In the genomic region with DNA sequence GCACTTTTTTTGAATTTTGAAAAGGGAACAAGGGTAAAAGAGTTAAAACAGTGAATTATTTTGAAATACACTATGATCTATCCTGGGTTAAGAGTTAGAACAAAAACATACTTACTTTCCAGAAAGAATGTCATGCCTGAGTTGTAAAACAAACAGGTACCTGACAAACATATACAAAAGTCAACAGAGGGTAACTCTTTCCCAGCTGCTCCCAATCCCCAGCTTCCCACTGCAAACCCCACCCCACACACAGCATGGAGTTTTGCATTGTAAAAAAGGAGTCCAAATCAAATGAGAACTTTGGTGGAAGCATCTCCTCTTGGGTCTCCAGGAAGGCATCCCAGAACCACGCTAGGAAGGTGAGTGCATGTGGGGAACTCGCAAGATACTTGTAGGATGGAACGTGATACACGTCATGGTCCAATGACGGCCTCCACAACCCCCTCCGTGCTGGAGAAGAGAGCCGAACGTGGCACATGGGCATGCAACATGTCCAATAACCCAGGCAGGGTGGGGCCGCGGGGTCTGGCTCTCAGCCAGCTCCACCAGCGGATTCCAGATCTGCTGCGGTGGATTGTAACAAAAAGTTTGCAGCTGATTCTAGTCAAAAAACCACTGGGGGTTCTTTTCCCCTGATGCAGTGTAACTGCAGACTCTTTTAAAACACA, we compare ENCODE assay signal across 1 cellular context.
TF ChIP-seq lines count a peak whose summit lies in the region.

No MANE protein-coding gene starts in this region.

TF ChIP-seq in HepG2, 621 proteins besides CTCF, POLR2A, EP300 and RAD21 (continued from another document and continues in another):
- TF ChIP-seq, protein P1, sequence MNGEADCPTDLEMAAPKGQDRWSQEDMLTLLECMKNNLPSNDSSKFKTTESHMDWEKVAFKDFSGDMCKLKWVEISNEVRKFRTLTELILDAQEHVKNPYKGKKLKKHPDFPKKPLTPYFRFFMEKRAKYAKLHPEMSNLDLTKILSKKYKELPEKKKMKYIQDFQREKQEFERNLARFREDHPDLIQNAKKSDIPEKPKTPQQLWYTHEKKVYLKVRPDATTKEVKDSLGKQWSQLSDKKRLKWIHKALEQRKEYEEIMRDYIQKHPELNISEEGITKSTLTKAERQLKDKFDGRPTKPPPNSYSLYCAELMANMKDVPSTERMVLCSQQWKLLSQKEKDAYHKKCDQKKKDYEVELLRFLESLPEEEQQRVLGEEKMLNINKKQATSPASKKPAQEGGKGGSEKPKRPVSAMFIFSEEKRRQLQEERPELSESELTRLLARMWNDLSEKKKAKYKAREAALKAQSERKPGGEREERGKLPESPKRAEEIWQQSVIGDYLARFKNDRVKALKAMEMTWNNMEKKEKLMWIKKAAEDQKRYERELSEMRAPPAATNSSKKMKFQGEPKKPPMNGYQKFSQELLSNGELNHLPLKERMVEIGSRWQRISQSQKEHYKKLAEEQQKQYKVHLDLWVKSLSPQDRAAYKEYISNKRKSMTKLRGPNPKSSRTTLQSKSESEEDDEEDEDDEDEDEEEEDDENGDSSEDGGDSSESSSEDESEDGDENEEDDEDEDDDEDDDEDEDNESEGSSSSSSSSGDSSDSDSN (CRISPR knock-in tag; IDR thresholded peaks at IDR 0.05) = no peak
- TF ChIP-seq RBM22 (optimal IDR thresholded peaks at IDR 0.05; ENCODE audit: low read length) (no peak), WIZ (CRISPR knock-in tag; IDR thresholded peaks at IDR 0.05) (no peak), ZBTB3 (CRISPR knock-in tag; IDR thresholded peaks at IDR 0.05; ENCODE audit: borderline replicate concordance, low read depth) (no peak), SOX13 (IDR thresholded peaks at IDR 0.05) (no peak), SOX13 (CRISPR knock-in tag; conservative IDR thresholded peaks at IDR 0.05 in 1 of 2, IDR thresholded peaks at IDR 0.05 in 1 of 2) (peak in 1 of 2 experiments; percentile 22; a peak in 1 of 4 replicates), HMG20B (CRISPR knock-in tag; conservative IDR thresholded peaks at IDR 0.05) (no peak), ZNF788 (CRISPR knock-in tag; IDR thresholded peaks at IDR 0.05; ENCODE audit: borderline replicate concordance) (no peak), ZSCAN30 (CRISPR knock-in tag; IDR thresholded peaks at IDR 0.05) (no peak), SMYD3 (CRISPR knock-in tag; IDR thresholded peaks at IDR 0.05) (no peak), ZNF652 (CRISPR knock-in tag; IDR thresholded peaks at IDR 0.05; ENCODE audit: borderline replicate concordance, low read depth) (peak; percentile 71; the same call in 1 of the 2 replicates), ZFP90 (CRISPR knock-in tag; IDR thresholded peaks at IDR 0.05; ENCODE audit: borderline replicate concordance) (no peak), ZNF577 (CRISPR knock-in tag; IDR thresholded peaks at IDR 0.05; ENCODE audit: borderline replicate concordance, low read depth) (no peak), KAT7 (CRISPR knock-in tag; IDR thresholded peaks at IDR 0.05; ENCODE audit: borderline replicate concordance) (no peak), FOXM1 (CRISPR knock-in tag; IDR thresholded peaks at IDR 0.05) (no peak), ARID2 (CRISPR knock-in tag; IDR thresholded peaks at IDR 0.05; ENCODE audit: borderline replicate concordance) (no peak), SAFB2 (CRISPR knock-in tag; IDR thresholded peaks at IDR 0.05; ENCODE audit: borderline replicate concordance, low read depth) (no peak), ZNF207 (IDR thresholded peaks at IDR 0.05; ENCODE audit: borderline replicate concordance) (no peak), PAF1 (CRISPR knock-in tag; IDR thresholded peaks at IDR 0.05) (no peak), SNRNP70 (IDR thresholded peaks at IDR 0.05; ENCODE audit: low read depth, low read length) (no peak), TBX3 (IDR thresholded peaks at IDR 0.05; ENCODE audit: borderline replicate concordance) (no peak), ZNF670 (CRISPR knock-in tag; IDR thresholded peaks at IDR 0.05; ENCODE audit: borderline replicate concordance) (no peak), ZNF564 (CRISPR knock-in tag; IDR thresholded peaks at IDR 0.05) (no peak), ONECUT2 (CRISPR knock-in tag; IDR thresholded peaks at IDR 0.05) (no peak), FOXA3 (CRISPR knock-in tag; IDR thresholded peaks at IDR 0.05) (peak; percentile 61), ZNF781 (CRISPR knock-in tag; IDR thresholded peaks at IDR 0.05; ENCODE audit: borderline replicate concordance, not compliant biosample characterization) (no peak), ZIK1 (CRISPR knock-in tag; IDR thresholded peaks at IDR 0.05; ENCODE audit: borderline replicate concordance, low read depth) (no peak), NFYC (CRISPR knock-in tag; IDR thresholded peaks at IDR 0.05) (no peak), SYNCRIP (IDR thresholded peaks at IDR 0.05; ENCODE audit: insufficient read depth, low read depth, low read length) (no peak), CBFB (CRISPR knock-in tag; IDR thresholded peaks at IDR 0.05) (no peak)
- TF ChIP-seq, protein P2, sequence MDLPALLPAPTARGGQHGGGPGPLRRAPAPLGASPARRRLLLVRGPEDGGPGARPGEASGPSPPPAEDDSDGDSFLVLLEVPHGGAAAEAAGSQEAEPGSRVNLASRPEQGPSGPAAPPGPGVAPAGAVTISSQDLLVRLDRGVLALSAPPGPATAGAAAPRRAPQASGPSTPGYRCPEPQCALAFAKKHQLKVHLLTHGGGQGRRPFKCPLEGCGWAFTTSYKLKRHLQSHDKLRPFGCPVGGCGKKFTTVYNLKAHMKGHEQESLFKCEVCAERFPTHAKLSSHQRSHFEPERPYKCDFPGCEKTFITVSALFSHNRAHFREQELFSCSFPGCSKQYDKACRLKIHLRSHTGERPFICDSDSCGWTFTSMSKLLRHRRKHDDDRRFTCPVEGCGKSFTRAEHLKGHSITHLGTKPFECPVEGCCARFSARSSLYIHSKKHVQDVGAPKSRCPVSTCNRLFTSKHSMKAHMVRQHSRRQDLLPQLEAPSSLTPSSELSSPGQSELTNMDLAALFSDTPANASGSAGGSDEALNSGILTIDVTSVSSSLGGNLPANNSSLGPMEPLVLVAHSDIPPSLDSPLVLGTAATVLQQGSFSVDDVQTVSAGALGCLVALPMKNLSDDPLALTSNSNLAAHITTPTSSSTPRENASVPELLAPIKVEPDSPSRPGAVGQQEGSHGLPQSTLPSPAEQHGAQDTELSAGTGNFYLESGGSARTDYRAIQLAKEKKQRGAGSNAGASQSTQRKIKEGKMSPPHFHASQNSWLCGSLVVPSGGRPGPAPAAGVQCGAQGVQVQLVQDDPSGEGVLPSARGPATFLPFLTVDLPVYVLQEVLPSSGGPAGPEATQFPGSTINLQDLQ (CRISPR knock-in tag; IDR thresholded peaks at IDR 0.05) = no peak
- TF ChIP-seq, protein P3, sequence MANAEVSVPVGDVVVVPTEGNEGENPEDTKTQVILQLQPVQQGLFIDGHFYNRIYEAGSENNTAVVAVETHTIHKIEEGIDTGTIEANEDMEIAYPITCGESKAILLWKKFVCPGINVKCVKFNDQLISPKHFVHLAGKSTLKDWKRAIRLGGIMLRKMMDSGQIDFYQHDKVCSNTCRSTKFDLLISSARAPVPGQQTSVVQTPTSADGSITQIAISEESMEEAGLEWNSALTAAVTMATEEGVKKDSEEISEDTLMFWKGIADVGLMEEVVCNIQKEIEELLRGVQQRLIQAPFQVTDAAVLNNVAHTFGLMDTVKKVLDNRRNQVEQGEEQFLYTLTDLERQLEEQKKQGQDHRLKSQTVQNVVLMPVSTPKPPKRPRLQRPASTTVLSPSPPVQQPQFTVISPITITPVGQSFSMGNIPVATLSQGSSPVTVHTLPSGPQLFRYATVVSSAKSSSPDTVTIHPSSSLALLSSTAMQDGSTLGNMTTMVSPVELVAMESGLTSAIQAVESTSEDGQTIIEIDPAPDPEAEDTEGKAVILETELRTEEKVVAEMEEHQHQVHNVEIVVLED (CRISPR knock-in tag; IDR thresholded peaks at IDR 0.05; ENCODE audit: borderline replicate concordance) = no peak
- TF ChIP-seq, protein P4, sequence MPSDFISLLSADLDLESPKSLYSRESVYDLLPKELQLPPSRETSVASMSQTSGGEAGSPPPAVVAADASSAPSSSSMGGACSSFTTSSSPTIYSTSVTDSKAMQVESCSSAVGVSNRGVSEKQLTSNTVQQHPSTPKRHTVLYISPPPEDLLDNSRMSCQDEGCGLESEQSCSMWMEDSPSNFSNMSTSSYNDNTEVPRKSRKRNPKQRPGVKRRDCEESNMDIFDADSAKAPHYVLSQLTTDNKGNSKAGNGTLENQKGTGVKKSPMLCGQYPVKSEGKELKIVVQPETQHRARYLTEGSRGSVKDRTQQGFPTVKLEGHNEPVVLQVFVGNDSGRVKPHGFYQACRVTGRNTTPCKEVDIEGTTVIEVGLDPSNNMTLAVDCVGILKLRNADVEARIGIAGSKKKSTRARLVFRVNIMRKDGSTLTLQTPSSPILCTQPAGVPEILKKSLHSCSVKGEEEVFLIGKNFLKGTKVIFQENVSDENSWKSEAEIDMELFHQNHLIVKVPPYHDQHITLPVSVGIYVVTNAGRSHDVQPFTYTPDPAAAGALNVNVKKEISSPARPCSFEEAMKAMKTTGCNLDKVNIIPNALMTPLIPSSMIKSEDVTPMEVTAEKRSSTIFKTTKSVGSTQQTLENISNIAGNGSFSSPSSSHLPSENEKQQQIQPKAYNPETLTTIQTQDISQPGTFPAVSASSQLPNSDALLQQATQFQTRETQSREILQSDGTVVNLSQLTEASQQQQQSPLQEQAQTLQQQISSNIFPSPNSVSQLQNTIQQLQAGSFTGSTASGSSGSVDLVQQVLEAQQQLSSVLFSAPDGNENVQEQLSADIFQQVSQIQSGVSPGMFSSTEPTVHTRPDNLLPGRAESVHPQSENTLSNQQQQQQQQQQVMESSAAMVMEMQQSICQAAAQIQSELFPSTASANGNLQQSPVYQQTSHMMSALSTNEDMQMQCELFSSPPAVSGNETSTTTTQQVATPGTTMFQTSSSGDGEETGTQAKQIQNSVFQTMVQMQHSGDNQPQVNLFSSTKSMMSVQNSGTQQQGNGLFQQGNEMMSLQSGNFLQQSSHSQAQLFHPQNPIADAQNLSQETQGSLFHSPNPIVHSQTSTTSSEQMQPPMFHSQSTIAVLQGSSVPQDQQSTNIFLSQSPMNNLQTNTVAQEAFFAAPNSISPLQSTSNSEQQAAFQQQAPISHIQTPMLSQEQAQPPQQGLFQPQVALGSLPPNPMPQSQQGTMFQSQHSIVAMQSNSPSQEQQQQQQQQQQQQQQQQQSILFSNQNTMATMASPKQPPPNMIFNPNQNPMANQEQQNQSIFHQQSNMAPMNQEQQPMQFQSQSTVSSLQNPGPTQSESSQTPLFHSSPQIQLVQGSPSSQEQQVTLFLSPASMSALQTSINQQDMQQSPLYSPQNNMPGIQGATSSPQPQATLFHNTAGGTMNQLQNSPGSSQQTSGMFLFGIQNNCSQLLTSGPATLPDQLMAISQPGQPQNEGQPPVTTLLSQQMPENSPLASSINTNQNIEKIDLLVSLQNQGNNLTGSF (CRISPR knock-in tag; IDR thresholded peaks at IDR 0.05) = no peak
- TF ChIP-seq, protein P5, sequence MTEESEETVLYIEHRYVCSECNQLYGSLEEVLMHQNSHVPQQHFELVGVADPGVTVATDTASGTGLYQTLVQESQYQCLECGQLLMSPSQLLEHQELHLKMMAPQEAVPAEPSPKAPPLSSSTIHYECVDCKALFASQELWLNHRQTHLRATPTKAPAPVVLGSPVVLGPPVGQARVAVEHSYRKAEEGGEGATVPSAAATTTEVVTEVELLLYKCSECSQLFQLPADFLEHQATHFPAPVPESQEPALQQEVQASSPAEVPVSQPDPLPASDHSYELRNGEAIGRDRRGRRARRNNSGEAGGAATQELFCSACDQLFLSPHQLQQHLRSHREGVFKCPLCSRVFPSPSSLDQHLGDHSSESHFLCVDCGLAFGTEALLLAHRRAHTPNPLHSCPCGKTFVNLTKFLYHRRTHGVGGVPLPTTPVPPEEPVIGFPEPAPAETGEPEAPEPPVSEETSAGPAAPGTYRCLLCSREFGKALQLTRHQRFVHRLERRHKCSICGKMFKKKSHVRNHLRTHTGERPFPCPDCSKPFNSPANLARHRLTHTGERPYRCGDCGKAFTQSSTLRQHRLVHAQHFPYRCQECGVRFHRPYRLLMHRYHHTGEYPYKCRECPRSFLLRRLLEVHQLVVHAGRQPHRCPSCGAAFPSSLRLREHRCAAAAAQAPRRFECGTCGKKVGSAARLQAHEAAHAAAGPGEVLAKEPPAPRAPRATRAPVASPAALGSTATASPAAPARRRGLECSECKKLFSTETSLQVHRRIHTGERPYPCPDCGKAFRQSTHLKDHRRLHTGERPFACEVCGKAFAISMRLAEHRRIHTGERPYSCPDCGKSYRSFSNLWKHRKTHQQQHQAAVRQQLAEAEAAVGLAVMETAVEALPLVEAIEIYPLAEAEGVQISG (CRISPR knock-in tag; IDR thresholded peaks at IDR 0.05) = no peak
- TF ChIP-seq, protein P6, sequence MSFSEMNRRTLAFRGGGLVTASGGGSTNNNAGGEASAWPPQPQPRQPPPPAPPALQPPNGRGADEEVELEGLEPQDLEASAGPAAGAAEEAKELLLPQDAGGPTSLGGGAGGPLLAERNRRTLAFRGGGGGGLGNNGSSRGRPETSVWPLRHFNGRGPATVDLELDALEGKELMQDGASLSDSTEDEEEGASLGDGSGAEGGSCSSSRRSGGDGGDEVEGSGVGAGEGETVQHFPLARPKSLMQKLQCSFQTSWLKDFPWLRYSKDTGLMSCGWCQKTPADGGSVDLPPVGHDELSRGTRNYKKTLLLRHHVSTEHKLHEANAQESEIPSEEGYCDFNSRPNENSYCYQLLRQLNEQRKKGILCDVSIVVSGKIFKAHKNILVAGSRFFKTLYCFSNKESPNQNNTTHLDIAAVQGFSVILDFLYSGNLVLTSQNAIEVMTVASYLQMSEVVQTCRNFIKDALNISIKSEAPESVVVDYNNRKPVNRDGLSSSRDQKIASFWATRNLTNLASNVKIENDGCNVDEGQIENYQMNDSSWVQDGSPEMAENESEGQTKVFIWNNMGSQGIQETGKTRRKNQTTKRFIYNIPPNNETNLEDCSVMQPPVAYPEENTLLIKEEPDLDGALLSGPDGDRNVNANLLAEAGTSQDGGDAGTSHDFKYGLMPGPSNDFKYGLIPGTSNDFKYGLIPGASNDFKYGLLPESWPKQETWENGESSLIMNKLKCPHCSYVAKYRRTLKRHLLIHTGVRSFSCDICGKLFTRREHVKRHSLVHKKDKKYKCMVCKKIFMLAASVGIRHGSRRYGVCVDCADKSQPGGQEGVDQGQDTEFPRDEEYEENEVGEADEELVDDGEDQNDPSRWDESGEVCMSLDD (CRISPR knock-in tag; IDR thresholded peaks at IDR 0.05; ENCODE audit: borderline replicate concordance) = no peak
- TF ChIP-seq, protein P7, sequence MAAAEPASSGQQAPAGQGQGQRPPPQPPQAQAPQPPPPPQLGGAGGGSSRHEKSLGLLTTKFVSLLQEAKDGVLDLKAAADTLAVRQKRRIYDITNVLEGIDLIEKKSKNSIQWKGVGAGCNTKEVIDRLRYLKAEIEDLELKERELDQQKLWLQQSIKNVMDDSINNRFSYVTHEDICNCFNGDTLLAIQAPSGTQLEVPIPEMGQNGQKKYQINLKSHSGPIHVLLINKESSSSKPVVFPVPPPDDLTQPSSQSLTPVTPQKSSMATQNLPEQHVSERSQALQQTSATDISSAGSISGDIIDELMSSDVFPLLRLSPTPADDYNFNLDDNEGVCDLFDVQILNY (CRISPR knock-in tag; conservative IDR thresholded peaks at IDR 0.05) = no peak
